Comparison of ENCODE assay signal across 11 cellular contexts in the genomic region with DNA sequence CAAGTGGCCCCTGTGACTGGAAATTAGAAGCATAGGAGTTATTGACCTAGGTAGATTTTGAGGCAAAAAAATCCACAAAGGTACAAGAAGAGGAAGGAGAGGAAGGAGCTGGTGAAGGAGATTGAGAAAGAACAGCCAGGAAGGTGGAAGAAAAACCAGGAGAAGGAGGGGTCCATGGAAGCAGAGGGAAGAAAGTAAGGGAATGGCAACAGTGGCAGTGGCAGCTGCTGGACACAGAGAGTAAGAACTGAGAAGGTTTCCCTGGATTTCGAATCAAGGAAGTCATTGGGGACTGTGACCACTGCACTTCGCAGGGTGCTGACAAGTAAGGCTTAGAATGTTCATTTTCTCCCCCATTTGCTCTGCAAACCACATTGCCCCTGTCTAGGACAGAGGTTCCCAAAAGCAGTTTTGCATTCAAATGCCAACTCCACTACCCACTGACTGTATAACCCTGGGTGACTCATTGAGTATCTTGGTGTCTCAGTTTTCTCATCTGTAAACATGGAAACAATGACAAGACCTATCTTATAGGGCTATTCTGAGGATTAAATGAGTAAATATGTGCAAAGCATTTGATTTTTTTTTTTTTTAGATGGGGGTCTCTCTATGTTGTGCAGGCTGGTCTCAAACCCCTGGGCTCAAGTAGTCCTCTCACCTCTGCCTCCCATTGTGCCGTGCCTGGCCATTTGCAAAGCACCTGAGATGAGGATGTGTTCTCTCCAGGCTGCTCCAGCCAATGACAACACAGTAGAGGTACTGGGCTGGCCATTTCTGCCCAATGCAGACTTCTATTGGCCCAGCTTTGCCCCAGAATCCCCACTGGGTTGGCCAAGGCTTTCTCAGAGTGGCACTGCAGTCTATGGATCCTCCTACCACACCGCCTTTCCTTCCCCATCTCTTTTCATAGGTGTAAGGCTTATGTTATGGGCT. TPM values are rescaled to one million over a fixed set of nuclear protein-coding genes. Genes with fewer than 3 reads are reported as not detected.
DNase-seq lines count a peak whose midpoint lies in the region; ATAC-seq, FAIRE-seq and TF ChIP-seq lines count a peak whose summit lies in the region.
"Had no signal": no experiment of that assay in that cellular context is flagged by ENCODE, and none has a peak within 500 bp of the region (broad histone marks: within the 10 kb centered on the region; RNA-seq: fewer than 3 reads in every experiment).

No MANE protein-coding gene starts in this region.

- peak; percentile 86 for FAIRE-seq in RCC 7860 (lab: Jason Lieb, UNC)
- FAIRE-seq in H1 (lab: Jason Lieb, UNC), result no peak

- no peak overlapping the region for H2BK15ac ChIP-seq in H1 (ENCODE audit: low read length)

- H3K79me1 ChIP-seq in H1 (ENCODE audit: low read depth, low read length), result no peaks in the 10 kb centered on the region

- no peak overlapping the region for H3K4ac ChIP-seq in H1 (replicated peaks; ENCODE audit: insufficient read length, low read depth, low read length)

- peak overlapping the region; percentile 6 for H3K27ac Mint-ChIP-seq in activated CD4-positive, alpha-beta T cell treated with anti-CD3 and anti-CD28 coated beads for 36 hours
- H3K27ac Mint-ChIP-seq in stimulated activated effector memory CD8-positive, alpha-beta T cell treated with anti-CD3 and anti-CD28 coated beads, Interleukin-12 subunit alpha, Interleukin-12 subunit beta, amount 100 ng/mL, for 72 hours, result peak overlapping the region; percentile 95
- H3K27ac Mint-ChIP-seq: progenitor cell of endocrine pancreas had no signal

- no peaks in the 10 kb centered on the region for H3K9me3 ChIP-seq in H1 (ENCODE audit: insufficient read depth in 2 of 2, low read depth in 1 of 2, low read length in 1 of 2)

- no peaks in the 10 kb centered on the region for H4K20me1 ChIP-seq in H1 (replicated peaks in 1 of 2; ENCODE audit: control insufficient read depth in 1 of 2, insufficient read depth in 2 of 2, low read length in 2 of 2)

- no peaks in the 10 kb centered on the region for H3K36me3 ChIP-seq in H1 (ENCODE audit: control insufficient read depth in 2 of 4, insufficient read depth in 4 of 4, low read length in 3 of 4)

- H3K27ac ChIP-seq in H1 (ENCODE audit: low read depth, low read length), result no peak overlapping the region

- H3K56ac ChIP-seq in H1 (replicated peaks; ENCODE audit: insufficient read length, low read depth, low read length), result no peak overlapping the region

- no peak overlapping the region for H2BK5ac ChIP-seq in H1 (ENCODE audit: low read depth, low read length)

- no peaks in the 10 kb centered on the region for H3K23me2 ChIP-seq in H1 (ENCODE audit: low read depth, low read length)

- CTCF ChIA-PET in activated CD4-positive, alpha-beta T cell treated with anti-CD3 and anti-CD28 coated beads for 36 hours (lab: Charles Lee), result interaction anchor here (2.2 kb wide), 1 partner anchor 9 kb away, joined by 5 read pairs; the partner anchor contains the start of gene CAPN2
- CTCF ChIA-PET in H1 (lab: Charles Lee; ENCODE audit: partially characterized antibody), result interaction anchor here (1.0 to 5.8 kb wide), 2 partner anchors 16 to 47 kb away, joined by 3 to 67 read pairs; no protein-coding TSS in a partner anchor

- no peak for TF ChIP-seq POLR2A in H1 (IDR thresholded peaks at IDR 0.05; ENCODE audit: control extremely low read depth in 1 of 2, low read depth in 2 of 2, low read length in 2 of 2)

- no peak overlapping the region for H2AK5ac ChIP-seq in H1 (ENCODE audit: low read depth, low read length)

- DNase-seq in activated CD4-positive, alpha-beta T cell treated with anti-CD3 and anti-CD28 coated beads for 36 hours, result peak; percentile 41
- no peak for DNase-seq in activated CD4-positive, alpha-beta T cell treated with anti-CD3 and anti-CD28 coated beads, Interleukin-2, amount 50 U/mL, for 1 hour
- peak; percentile 88 for DNase-seq in RCC 7860 (ENCODE audit: low spot score)
- DNase-seq in H1 (ENCODE audit: low read depth in 1 of 2, low spot score in 2 of 2), result no peak
- no peak for DNase-seq in stimulated activated effector memory CD8-positive, alpha-beta T cell treated with anti-CD3 and anti-CD28 coated beads, Interleukin-12 subunit alpha, Interleukin-12 subunit beta, amount 100 ng/mL, for 72 hours (ENCODE audit: low spot score in 2 of 2)
- DNase-seq in SW480 (ENCODE audit: low spot score), result no peak
- no peak for DNase-seq in inferior parietal cortex (ENCODE audit: extremely low spot score)

- intact Hi-C loops in activated CD4-positive, alpha-beta T cell treated with anti-CD3 and anti-CD28 coated beads for 36 hours (cut with DNase I, micrococcal nuclease), result loop anchor here (1.0 to 5.0 kb wide), 6 partner anchors 23 to 1724 kb away; partner anchors contain the start of genes LBR (in 1 of the 2) and TP53BP2 (in 1 of the 2)

- no peak for TF ChIP-seq EP300 in H1 (IDR thresholded peaks at IDR 0.05; ENCODE audit: borderline replicate concordance in 1 of 2, low read depth in 2 of 2, low read length in 2 of 2)

- H3K27me3 ChIP-seq in H1 (replicated peaks in 1 of 4; ENCODE audit: control insufficient read depth in 3 of 4, extremely low read depth in 1 of 4, insufficient read depth in 3 of 4, low read length in 3 of 4), result no peaks in the 10 kb centered on the region

- peaks cover 0 to 3% (median 1%) of the 10 kb centered on the region in 4 experiments; a peak in 4 of 7 replicates for H3K4me1 ChIP-seq in H1 (replicated peaks in 1 of 4; ENCODE audit: control insufficient read depth in 3 of 4, insufficient read depth in 4 of 4, low read length in 3 of 4)

- no peaks in the 10 kb centered on the region for H3K36me3 Mint-ChIP-seq in activated CD4-positive, alpha-beta T cell treated with anti-CD3 and anti-CD28 coated beads for 36 hours (ENCODE audit: low read depth)
- no peaks in the 10 kb centered on the region for H3K36me3 Mint-ChIP-seq in stimulated activated effector memory CD8-positive, alpha-beta T cell treated with anti-CD3 and anti-CD28 coated beads, Interleukin-12 subunit alpha, Interleukin-12 subunit beta, amount 100 ng/mL, for 72 hours

- H4K5ac ChIP-seq in H1 (ENCODE audit: insufficient read length, low read depth, low read length), result no peak overlapping the region

- peaks cover 47% of the 10 kb centered on the region for H3K4me1 Mint-ChIP-seq in activated CD4-positive, alpha-beta T cell treated with anti-CD3 and anti-CD28 coated beads for 36 hours
- H3K4me1 Mint-ChIP-seq in stimulated activated effector memory CD8-positive, alpha-beta T cell treated with anti-CD3 and anti-CD28 coated beads, Interleukin-12 subunit alpha, Interleukin-12 subunit beta, amount 100 ng/mL, for 72 hours, result peaks cover 70% of the 10 kb centered on the region

- POLR2A ChIA-PET in activated CD4-positive, alpha-beta T cell treated with anti-CD3 and anti-CD28 coated beads for 36 hours (lab: Charles Lee), result no interaction called here
- POLR2A ChIA-PET in H1 (lab: Charles Lee; ENCODE audit: partially characterized antibody), result no interaction called here

- no peak overlapping the region for H3K18ac ChIP-seq in H1 (ENCODE audit: extremely low read depth, low read length)

- no peak overlapping the region for H4K8ac ChIP-seq in H1 (ENCODE audit: extremely low read depth, insufficient read depth, low read length)

- H2BK120ac ChIP-seq in H1 (replicated peaks; ENCODE audit: low read depth, low read length), result no peak overlapping the region

- H3K23ac ChIP-seq in H1 (ENCODE audit: insufficient read length), result no peak overlapping the region

- no peak for TF ChIP-seq CTCF in H1 (IDR thresholded peaks at IDR 0.05; ENCODE audit: control extremely low read depth in 1 of 3, insufficient read depth in 1 of 3, low read depth in 1 of 3, low read length in 3 of 3)

- no peak overlapping the region for H4K91ac ChIP-seq in H1 (replicated peaks; ENCODE audit: insufficient read length, low read length)

- H3K27me3 Mint-ChIP-seq in activated CD4-positive, alpha-beta T cell treated with anti-CD3 and anti-CD28 coated beads for 36 hours, result peaks cover 4% of the 10 kb centered on the region

- WGBS in H1 (ENCODE audit: extremely low coverage in 1 of 2, insufficient coverage in 1 of 2, insufficient read length in 1 of 2, insufficient replicate concordance in 2 of 2, low coverage in 1 of 2, low lambda C conversion rate in 2 of 2, missing lambda C conversion rate in 1 of 2), 2 experiments, result 90% methylated on average over 4 of the region's 4 CpGs; no CpG with 5 or more reads in 1 of the 2 experiments

- no peaks in the 10 kb centered on the region for H3K79me2 ChIP-seq in H1 (ENCODE audit: control insufficient read depth in 1 of 2, insufficient read depth in 2 of 2, low read length in 2 of 2)

- no peak for TF ChIP-seq RAD21 in H1 (IDR thresholded peaks at IDR 0.05 in 1 of 2, conservative IDR thresholded peaks at IDR 0.05 in 1 of 2; ENCODE audit: low read depth in 2 of 2, low read length in 2 of 2)

- 0 out of 2 replicates have a peak overlapping the region, but pooled peaks have one; percentile 50 for H2BK12ac ChIP-seq in H1 (ENCODE audit: low read depth, low read length)

- peak; percentile 64 for ATAC-seq in activated CD4-positive, alpha-beta T cell treated with anti-CD3 and anti-CD28 coated beads for 36 hours
- peak; percentile 85 for ATAC-seq in stimulated activated effector memory CD8-positive, alpha-beta T cell treated with anti-CD3 and anti-CD28 coated beads, Interleukin-12 subunit alpha, Interleukin-12 subunit beta, amount 100 ng/mL, for 72 hours
- ATAC-seq in GM19035 (IDR thresholded peaks at IDR 0.05; ENCODE audit: unreplicated experiment), result no peak

- H2BK20ac ChIP-seq in H1 (ENCODE audit: low read length), result no peak overlapping the region

- no peak overlapping the region for H2AFZ ChIP-seq in H1 (ENCODE audit: low read length)

- no peak overlapping the region for H3K9ac ChIP-seq in H1 (replicated peaks in 1 of 4; ENCODE audit: extremely low read depth in 1 of 4, low read depth in 3 of 4, low read length in 3 of 4)

- no peaks in the 10 kb centered on the region for H3K9me3 Mint-ChIP-seq in activated CD4-positive, alpha-beta T cell treated with anti-CD3 and anti-CD28 coated beads for 36 hours (ENCODE audit: low read depth)
- H3K9me3 Mint-ChIP-seq in stimulated activated effector memory CD8-positive, alpha-beta T cell treated with anti-CD3 and anti-CD28 coated beads, Interleukin-12 subunit alpha, Interleukin-12 subunit beta, amount 100 ng/mL, for 72 hours, result no peaks in the 10 kb centered on the region

- no peak overlapping the region for H3K4me3 Mint-ChIP-seq in activated CD4-positive, alpha-beta T cell treated with anti-CD3 and anti-CD28 coated beads for 36 hours
- H3K4me3 Mint-ChIP-seq in stimulated activated effector memory CD8-positive, alpha-beta T cell treated with anti-CD3 and anti-CD28 coated beads, Interleukin-12 subunit alpha, Interleukin-12 subunit beta, amount 100 ng/mL, for 72 hours, result peak overlapping the region; percentile 24

- H3K4me3 ChIP-seq in H1 (ENCODE audit: extremely low read depth in 1 of 4, insufficient read depth in 2 of 4, low read depth in 3 of 4, low read length in 4 of 4), result no peak overlapping the region

- no peak overlapping the region for H3K14ac ChIP-seq in H1 (ENCODE audit: insufficient read length)

- H3K4me2 ChIP-seq in H1 (ENCODE audit: insufficient read depth in 1 of 2, low read depth in 2 of 2, low read length in 2 of 2), result no peak overlapping the region

RNA-seq across cellular contexts. Expression of gene CAPN2, which starts 9.3 kb away (rescaled TPM):
- 10 to 100 TPM; 31.1 to 33.1 TPM for total RNA-seq in activated CD4-positive, alpha-beta T cell treated with anti-CD3 and anti-CD28 coated beads for 36 hours
- 9.2 and 9.4 TPM in 2 replicates for total RNA-seq in H1 (2021; fragmentation: NEBNext Ultra II Directional; extraction: Animal tissue kit (Norgen Biotek cat#: 25700))
- 9.1 and 10.3 TPM in 2 replicates for polyA plus RNA-seq in H1 (2011; rRNA removed)
- polyA plus RNA-seq in H1 (2011; cell fraction: cytosol; rRNA removed), result 12.1 TPM
- polyA plus RNA-seq in H1 (2011; cell fraction: nucleus; rRNA removed), result 18.7 TPM
- 16.8 to 24.6 TPM (median 19.6 TPM) in 4 replicates for polyA plus RNA-seq in H1 (2012, experiment 1 of 2)
- 2.8 TPM for polyA plus RNA-seq in H1 (2012, experiment 2 of 2)
- 8.5 TPM for polyA plus RNA-seq in H1 (2013, experiment 1 of 2)
- polyA plus RNA-seq in H1 (2013, experiment 2 of 2), result 8.5 TPM
- polyA minus RNA-seq in H1 (2011; rRNA and poly(A)+ RNA removed), result 10.8 and 24.0 TPM in 2 replicates
- 15.3 TPM for polyA minus RNA-seq in H1 (2011; cell fraction: cytosol; rRNA and poly(A)+ RNA removed)
- 12.7 TPM for polyA minus RNA-seq in H1 (2011; cell fraction: nucleus; rRNA and poly(A)+ RNA removed)

RNA-seq across cellular contexts. Expression of gene CAPN8, which starts 37.5 kb away (rescaled TPM):
- not detected for total RNA-seq in activated CD4-positive, alpha-beta T cell treated with anti-CD3 and anti-CD28 coated beads for 36 hours
- total RNA-seq in H1 (2021; fragmentation: NEBNext Ultra II Directional; extraction: Animal tissue kit (Norgen Biotek cat#: 25700)), result 0.26 TPM in 1 of 2 replicates, not detected in the other
- 0.20 TPM in 1 of 2 replicates, not detected in the other for polyA plus RNA-seq in H1 (2011; rRNA removed)
- not detected for polyA plus RNA-seq in H1 (2011; cell fraction: cytosol; rRNA removed)
- 0.48 TPM for polyA plus RNA-seq in H1 (2011; cell fraction: nucleus; rRNA removed)
- 0.19 TPM in 1 of 4 replicates, not detected in the others for polyA plus RNA-seq in H1 (2012, experiment 1 of 2)
- polyA plus RNA-seq in H1 (2012, experiment 2 of 2), result not detected
- not detected for polyA plus RNA-seq in H1 (2013, experiment 1 of 2)
- not detected for polyA plus RNA-seq in H1 (2013, experiment 2 of 2)
- polyA minus RNA-seq in H1 (2011; rRNA and poly(A)+ RNA removed), result not detected in 2 replicates
- not detected for polyA minus RNA-seq in H1 (2011; cell fraction: cytosol; rRNA and poly(A)+ RNA removed)
- not detected for polyA minus RNA-seq in H1 (2011; cell fraction: nucleus; rRNA and poly(A)+ RNA removed)
- total RNA-seq: dermis microvascular lymphatic vessel endothelial cell, kidney epithelial cell had no signal

Comparison
In these comparisons a context has a peak if more than half of its experiments do, and no peak if none do; other contexts are left out.
1. DNase-seq: peak in activated CD4-positive, alpha-beta T cell treated with anti-CD3 and anti-CD28 coated beads for 36 hours (single experiment) and RCC 7860 (single experiment); none in activated CD4-positive, alpha-beta T cell treated with anti-CD3 and anti-CD28 coated beads, Interleukin-2, amount 50 U/mL, for 1 hour (single experiment), H1 (0 of 2), stimulated activated effector memory CD8-positive, alpha-beta T cell treated with anti-CD3 and anti-CD28 coated beads, Interleukin-12 subunit alpha, Interleukin-12 subunit beta, amount 100 ng/mL, for 72 hours (0 of 2), SW480 (single experiment) and inferior parietal cortex (single experiment).